ENCODE assay signal across 24 cellular contexts in the genomic region with DNA sequence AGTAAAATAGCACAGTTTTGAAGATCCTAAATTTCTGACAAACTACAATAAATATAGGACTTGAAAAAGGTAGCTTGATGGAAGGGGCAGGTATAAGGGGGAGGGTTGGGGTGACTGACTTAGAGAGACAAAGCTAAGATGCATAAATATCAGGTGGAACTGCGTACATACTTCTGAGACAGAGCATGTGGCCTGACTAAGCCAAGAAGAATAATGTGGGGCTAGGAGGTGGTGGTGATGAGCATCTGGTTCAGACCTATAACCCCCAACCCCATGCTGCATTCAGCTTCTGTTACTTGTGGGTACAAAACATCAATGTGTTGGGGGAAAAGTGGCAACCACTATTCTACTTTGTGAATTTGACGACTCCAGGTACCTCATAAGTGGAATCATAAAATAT.
"Had no signal": no experiment of that assay in that cellular context is flagged by ENCODE, and none has a peak within 500 bp of the region (broad histone marks: within the 10 kb centered on the region; RNA-seq: fewer than 3 reads in every experiment).

No MANE protein-coding gene starts in this region.

- DNase-seq: activated CD4-positive, alpha-beta T cell treated with anti-CD3 and anti-CD28 coated beads, Interleukin-2, amount 10 ng/mL, durations not matched to agents 7 days and 5 days; activated gamma-delta T cell treated with Interleukin-2 at 50 U/mL for 16 hours; activated T-cell treated with anti-CD3 and anti-CD28 coated beads for 4 hours; aorta; brain microvascular endothelial cell; erythroblast; foreskin melanocyte; glutamatergic neuron; hippocampal formation; stimulated activated CD4-positive, alpha-beta T cell treated with anti-CD3 and anti-CD28 coated beads, Interleukin-12 subunit alpha, Interleukin-12 subunit beta, amount 100 ng/mL, for 4 hours; stimulated activated CD4-positive, alpha-beta T cell treated with anti-CD3 and anti-CD28 coated beads, Interleukin-1b, Interleukin-23, amount 100 ng/mL, for 48 hours; stimulated activated CD8-positive, alpha-beta memory T cell treated with anti-CD3 and anti-CD28 coated beads, Interleukin-4, amount 100 ng/mL, for 48 hours; stimulated activated naive CD4-positive, alpha-beta T cell; T1000; thyroid gland; uterus had no signal

- H3K27ac Mint-ChIP-seq: activated CD4-positive, alpha-beta T cell treated with anti-CD3 and anti-CD28 coated beads, Interleukin-2, amount 10 ng/mL, durations not matched to agents 7 days and 5 days; activated T-helper 1 cell treated with anti-CD3 and anti-CD28 coated beads, Interleukin-12 subunit alpha, Interleukin-12 subunit beta, Interleukin-2, Interleukin-4 antibody, amounts not matched to agents 30 ng/mL and 10 ng/mL and 1 ng/mL, durations not matched to agents 14 hours and 24 hours and 36 hours had no signal

- H3K36me3 ChIP-seq: brain microvascular endothelial cell, prostate gland, right atrium auricular region, thyroid gland, uterus had no signal

- H3K4me3 ChIP-seq: coronary artery, lung, prostate gland, right atrium auricular region, thyroid gland, uterus had no signal

- H3K27me3 Mint-ChIP-seq: activated CD4-positive, alpha-beta T cell treated with anti-CD3 and anti-CD28 coated beads, Interleukin-2, amount 10 ng/mL, durations not matched to agents 7 days and 5 days had no signal

- H3K9me3 ChIP-seq: prostate gland, right atrium auricular region, thyroid gland, uterus had no signal

- H3K27me3 ChIP-seq: brain microvascular endothelial cell, right atrium auricular region, thyroid gland, uterus had no signal

- H3K4me3 Mint-ChIP-seq: activated CD4-positive, alpha-beta T cell treated with anti-CD3 and anti-CD28 coated beads, Interleukin-2, amount 10 ng/mL, durations not matched to agents 7 days and 5 days; activated T-helper 1 cell treated with anti-CD3 and anti-CD28 coated beads, Interleukin-12 subunit alpha, Interleukin-12 subunit beta, Interleukin-2, Interleukin-4 antibody, amounts not matched to agents 30 ng/mL and 10 ng/mL and 1 ng/mL, durations not matched to agents 14 hours and 24 hours and 36 hours; neural crest cell had no signal

- FAIRE-seq: endometrium, keratinocyte had no signal

- H3K9me3 Mint-ChIP-seq: activated T-helper 1 cell treated with anti-CD3 and anti-CD28 coated beads, Interleukin-12 subunit alpha, Interleukin-12 subunit beta, Interleukin-2, Interleukin-4 antibody, amounts not matched to agents 30 ng/mL and 10 ng/mL and 1 ng/mL, durations not matched to agents 14 hours and 24 hours and 36 hours had no signal

- H3K4me1 ChIP-seq: prostate gland had no signal

- H3K27ac ChIP-seq: brain microvascular endothelial cell, coronary artery, prostate gland, right atrium auricular region, thyroid gland, uterus had no signal
